Comparison of ENCODE assay signal across 10 cellular contexts in genomic region chr6:87210979-87211378, GRCh38. TPM values are rescaled to one million over a fixed set of nuclear protein-coding genes. Genes with fewer than 3 reads are reported as not detected.
DNase-seq lines count a peak whose midpoint lies in the region; ATAC-seq, FAIRE-seq and TF ChIP-seq lines count a peak whose summit lies in the region.
"Had no signal": no experiment of that assay in that cellular context is flagged by ENCODE, and none has a peak within 500 bp of the region (broad histone marks: within the 10 kb centered on the region; RNA-seq: fewer than 3 reads in every experiment).

No MANE protein-coding gene starts in this region.

- no peak for ATAC-seq in CD8-positive, alpha-beta T cell
- peak; percentile 98 for ATAC-seq in HG02938 (IDR thresholded peaks at IDR 0.05; ENCODE audit: unreplicated experiment)

- H3K36me3 Mint-ChIP-seq in CD8-positive, alpha-beta T cell = peaks cover 16% of the 10 kb centered on the region
- peaks cover 29% of the 10 kb centered on the region for H3K36me3 Mint-ChIP-seq in T-helper 2 cell treated with Interferon-gamma antibody and Interleukin-4, amounts not matched to agents 5 μg/mL and 100 μg/mL, for 36 hours (ENCODE audit: low read depth)

- intact Hi-C loops in CD8-positive, alpha-beta T cell (cut with DNase I, micrococcal nuclease) = no loop called here
- intact Hi-C loops in kidney (cut with DNase I) = no loop called here

- DNase-seq in CD8-positive, alpha-beta T cell = no peak
- DNase-seq in GM19238 (ENCODE audit: insufficient read length, low spot score) = peak; percentile 15
- DNase-seq in T-helper 2 cell treated with Interferon-gamma antibody and Interleukin-4, amounts not matched to agents 5 μg/mL and 100 μg/mL, for 36 hours (ENCODE audit: low spot score) = peak; percentile 27
- no peak for DNase-seq in Kasumi-1 (lab: John Stamatoyannopoulos, UW)
- no peak for DNase-seq in MV-4-11 (lab: John Stamatoyannopoulos, UW)
- no peak for DNase-seq in H4 (ENCODE audit: low spot score)
- no peak for DNase-seq in kidney
- DNase-seq: CD4-positive, alpha-beta memory T cell had no signal

- peaks cover 21% of the 10 kb centered on the region for H3K4me1 ChIP-seq in CD8-positive, alpha-beta T cell (ENCODE audit: insufficient read depth, low read length)
- peaks cover 3 to 12% of the 10 kb centered on the region in 2 donors for H3K4me1 ChIP-seq in kidney (ENCODE audit: control insufficient read depth in 1 of 2, insufficient read depth in 1 of 2, low read depth in 1 of 2, low read length in 2 of 2)

- H3K27me3 Mint-ChIP-seq in CD8-positive, alpha-beta T cell (ENCODE audit: low read depth) = no peaks in the 10 kb centered on the region
- no peaks in the 10 kb centered on the region for H3K27me3 Mint-ChIP-seq in T-helper 2 cell treated with Interferon-gamma antibody and Interleukin-4, amounts not matched to agents 5 μg/mL and 100 μg/mL, for 36 hours (ENCODE audit: low read depth)
- H3K27me3 Mint-ChIP-seq: CD4-positive, alpha-beta memory T cell had no signal

- no peaks in the 10 kb centered on the region for H3K9me3 Mint-ChIP-seq in CD8-positive, alpha-beta T cell
- H3K9me3 Mint-ChIP-seq in T-helper 2 cell treated with Interferon-gamma antibody and Interleukin-4, amounts not matched to agents 5 μg/mL and 100 μg/mL, for 36 hours = no peaks in the 10 kb centered on the region
- H3K9me3 Mint-ChIP-seq: CD4-positive, alpha-beta memory T cell had no signal

- peaks cover 83% of the 10 kb centered on the region for H3K4me1 Mint-ChIP-seq in CD8-positive, alpha-beta T cell (ENCODE audit: low read depth)
- H3K4me1 Mint-ChIP-seq in T-helper 2 cell treated with Interferon-gamma antibody and Interleukin-4, amounts not matched to agents 5 μg/mL and 100 μg/mL, for 36 hours (ENCODE audit: low read depth) = peaks cover 41% of the 10 kb centered on the region

- POLR2A ChIA-PET in CD8-positive, alpha-beta T cell (lab: Charles Lee) = no interaction called here

- H3K4me3 ChIP-seq in CD8-positive, alpha-beta T cell (ENCODE audit: low read depth, low read length) = no peak overlapping the region
- H3K4me3 ChIP-seq in kidney (ENCODE audit: low read length in 2 of 2) = no peak overlapping the region
- H3K4me3 ChIP-seq: lung had no signal

- no peaks in the 10 kb centered on the region for H3K36me3 ChIP-seq in CD8-positive, alpha-beta T cell (ENCODE audit: insufficient read depth, low read length)
- H3K36me3 ChIP-seq in kidney (ENCODE audit: control insufficient read depth in 1 of 2, insufficient read depth in 2 of 2, low read length in 2 of 2) = peaks cover 0 to 3% of the 10 kb centered on the region in 2 donors

- no peak for FAIRE-seq in kidney (lab: Jason Lieb, UNC)

- no peaks in the 10 kb centered on the region for H3K27me3 ChIP-seq in CD8-positive, alpha-beta T cell (ENCODE audit: insufficient read depth, low read length)

- H3K9me3 ChIP-seq in CD8-positive, alpha-beta T cell (ENCODE audit: low read length) = no peaks in the 10 kb centered on the region
- H3K9me3 ChIP-seq in kidney (ENCODE audit: control insufficient read depth in 1 of 2, low read length in 2 of 2) = no peaks in the 10 kb centered on the region

- peak overlapping the region; percentile 6 for H3K27ac Mint-ChIP-seq in CD8-positive, alpha-beta T cell
- no peak overlapping the region for H3K27ac Mint-ChIP-seq in T-helper 2 cell treated with Interferon-gamma antibody and Interleukin-4, amounts not matched to agents 5 μg/mL and 100 μg/mL, for 36 hours

- no peak overlapping the region for H3K27ac ChIP-seq in CD8-positive, alpha-beta T cell (ENCODE audit: low read depth, low read length)
- H3K27ac ChIP-seq in kidney (ENCODE audit: low read depth in 2 of 2, low read length in 2 of 2) = no peak overlapping the region

- CTCF ChIA-PET in CD8-positive, alpha-beta T cell (lab: Charles Lee) = no interaction called here

- no peak overlapping the region for H3K4me3 Mint-ChIP-seq in CD8-positive, alpha-beta T cell
- no peak overlapping the region for H3K4me3 Mint-ChIP-seq in T-helper 2 cell treated with Interferon-gamma antibody and Interleukin-4, amounts not matched to agents 5 μg/mL and 100 μg/mL, for 36 hours

- no peak overlapping the region for H3K9ac ChIP-seq in kidney (ENCODE audit: low read length in 2 of 2)

- TF ChIP-seq CTCF in CD8-positive, alpha-beta T cell (IDR thresholded peaks at IDR 0.05) = no peak
- no peak for TF ChIP-seq CTCF in kidney (IDR thresholded peaks at IDR 0.05; ENCODE audit: borderline replicate concordance, extremely low read depth, insufficient read depth)

RNA-seq across cellular contexts. Expression of gene ZNF292, which starts 55.6 kb away (rescaled TPM):
- 10 to 100 TPM; 82.6 to 87.6 TPM for total RNA-seq in CD8-positive, alpha-beta T cell
- total RNA-seq in H4 (2014; rRNA removed; shearing (Covaris generic)) = 3.0 and 4.6 TPM in 2 replicates
- 52.3 TPM for total RNA-seq in kidney
- polyA plus RNA-seq in kidney (ENCODE audit: insufficient read depth, low read depth, low replicate concordance) = 3.4 TPM

Comparison
In these comparisons a context has a peak if more than half of its experiments do, and no peak if none do; other contexts are left out.
1. DNase-seq: peak in GM19238 (single experiment) and T-helper 2 cell treated with Interferon-gamma antibody and Interleukin-4, amounts not matched to agents 5 μg/mL and 100 μg/mL, for 36 hours (single experiment); none in CD8-positive, alpha-beta T cell (0 of 7), Kasumi-1 (0 of 2), MV-4-11 (single experiment), H4 (single experiment) and kidney (single experiment).